1 cellular context compared by ENCODE assay signal in genomic region chr16:31074073-31074813, GRCh38.
A peak's percentile ranks its signal among the peaks of the same experiment; 100 is the strongest.
TF ChIP-seq lines count a peak whose summit lies in the region.

TSS of gene ZNF646 (plus strand) at chr16:31074422. CDS start at chr16:31076325, 1,903 bp downstream.
TSS of gene ZNF668 (minus strand) at chr16:31074240. CDS start at chr16:31064459, 9,781 bp downstream.

TF ChIP-seq in GM12878, 131 proteins besides CTCF, POLR2A, EP300 and RAD21 (continued from another document and continues in another):
- no peak for TF ChIP-seq CUX1 (IDR thresholded peaks at IDR 0.05; ENCODE audit: insufficient replicate concordance, low read depth, low read length)
- peak; percentile 70 for TF ChIP-seq E2F4 (IDR thresholded peaks at IDR 0.05; ENCODE audit: low read depth, low read length)
- TF ChIP-seq FOS (IDR thresholded peaks at IDR 0.05; ENCODE audit: borderline replicate concordance, extremely low read depth, insufficient read length): no peak
- TF ChIP-seq SMARCA5 (IDR thresholded peaks at IDR 0.05): peak; percentile 19; the same call in 1 of the 2 replicates
- TF ChIP-seq RELA (IDR thresholded peaks at IDR 0.05; ENCODE audit: borderline replicate concordance, partially characterized antibody): peak; percentile 66
- peak; percentile 67; the same call in 1 of the 2 replicates for TF ChIP-seq NKRF (conservative IDR thresholded peaks at IDR 0.05)
- TF ChIP-seq SMAD1 (IDR thresholded peaks at IDR 0.05; ENCODE audit: low read depth, partially characterized antibody): no peak
- no peak for TF ChIP-seq USF1 (IDR thresholded peaks at IDR 0.05; ENCODE audit: borderline replicate concordance, extremely low read length, insufficient read depth, low read depth, low read length)
- TF ChIP-seq GABPA (IDR thresholded peaks at IDR 0.05; ENCODE audit: low read depth): peak; percentile 100
- peak; percentile 41 for TF ChIP-seq SKIL (IDR thresholded peaks at IDR 0.05; ENCODE audit: low read depth, poor library complexity, severe bottlenecking)
- TF ChIP-seq IKZF2 (IDR thresholded peaks at IDR 0.05): peak; percentile 8; a peak in 1 of 4 replicates
- peak; percentile 99 for TF ChIP-seq ZNF592 (IDR thresholded peaks at IDR 0.05)
- no peak for TF ChIP-seq NR2C2 (IDR thresholded peaks at IDR 0.05; ENCODE audit: borderline replicate concordance, control insufficient read depth, insufficient read length, low read depth)
- TF ChIP-seq PAX5 (IDR thresholded peaks at IDR 0.05; ENCODE audit: borderline replicate concordance, low read depth, low read length): peak; percentile 49; the same call in 1 of the 2 replicates
- peak in 1 of 2 experiments; percentile 87; a peak in 2 of 4 replicates for TF ChIP-seq SRF (IDR thresholded peaks at IDR 0.05; ENCODE audit: low read depth in 2 of 2, low read length in 2 of 2)
- TF ChIP-seq YY1 (IDR thresholded peaks at IDR 0.05; ENCODE audit: low read depth, low read length): peak; percentile 71
- no peak for TF ChIP-seq NFIC (IDR thresholded peaks at IDR 0.05; ENCODE audit: low read depth, low read length)
- peak; percentile 47; the same call in 1 of the 2 replicates for TF ChIP-seq TCF3 (IDR thresholded peaks at IDR 0.05; ENCODE audit: borderline replicate concordance, insufficient read depth, low read depth, low read length)
- TF ChIP-seq ZNF622 (IDR thresholded peaks at IDR 0.05): no peak
- TF ChIP-seq PBX3 (IDR thresholded peaks at IDR 0.05; ENCODE audit: insufficient replicate concordance, low read depth, low read length): no peak
- peak; percentile 10; the same call in 1 of the 2 replicates for TF ChIP-seq MAX (IDR thresholded peaks at IDR 0.05; ENCODE audit: low read depth, low read length)
- TF ChIP-seq SUZ12 (IDR thresholded peaks at IDR 0.05; ENCODE audit: unreplicated experiment): no peak
- TF ChIP-seq TAF1 (IDR thresholded peaks at IDR 0.05; ENCODE audit: borderline replicate concordance, low read depth, low read length): peak; percentile 67; the same call in 1 of the 2 replicates
- TF ChIP-seq ZBTB11 (CRISPR knock-in tag; IDR thresholded peaks at IDR 0.05): peak; percentile 88
- peak; percentile 54; the same call in 1 of the 2 replicates for TF ChIP-seq LARP7 (IDR thresholded peaks at IDR 0.05)
- peak; percentile 52 for TF ChIP-seq KLF5 (IDR thresholded peaks at IDR 0.05; ENCODE audit: partially characterized antibody)
- no peak for TF ChIP-seq ZBTB33 (IDR thresholded peaks at IDR 0.05)
- no peak for TF ChIP-seq CEBPB (IDR thresholded peaks at IDR 0.05; ENCODE audit: borderline replicate concordance in 1 of 2, low read depth in 2 of 2, low read length in 2 of 2)
- TF ChIP-seq ESRRA (IDR thresholded peaks at IDR 0.05; ENCODE audit: low read length): no peak
- peak; percentile 78 for TF ChIP-seq MXI1 (IDR thresholded peaks at IDR 0.05; ENCODE audit: low read depth, low read length)
- TF ChIP-seq CHD1 (IDR thresholded peaks at IDR 0.05; ENCODE audit: low read depth, low read length): no peak
